ENCODE assay signal across 9 cellular contexts in genomic region chr17:6435968-6436367, GRCh38. TPM values are rescaled to one million over a fixed set of nuclear protein-coding genes. Genes with fewer than 3 reads are reported as not detected.
DNase-seq lines count a peak whose midpoint lies in the region; ATAC-seq, FAIRE-seq and TF ChIP-seq lines count a peak whose summit lies in the region.
"Had no signal": no experiment of that assay in that cellular context is flagged by ENCODE, and none has a peak within 500 bp of the region (broad histone marks: within the 10 kb centered on the region; RNA-seq: fewer than 3 reads in every experiment).

No MANE protein-coding gene starts in this region.

- peak; percentile 72 for DNase-seq in DMS 273 (lab: John Stamatoyannopoulos, UW; ENCODE audit: unreplicated experiment)
- peak; percentile 48 for DNase-seq in HT1080 (ENCODE audit: low read depth)
- DNase-seq in RPMI7951 (ENCODE audit: low read depth) = peak; percentile 57
- DNase-seq in foreskin keratinocyte = peak in 1 of 2 donors; percentile 36
- peak in 3 of 6 donors; percentile 23 to 75 (median 60) for DNase-seq in pancreas
- peak in 1 of 2 donors; percentile 25 for DNase-seq in uterus

- peaks cover 6% of the 10 kb centered on the region for H3K9me3 Mint-ChIP-seq in activated T-helper 17 cell treated with anti-CD3 and anti-CD28 coated beads, Interleukin-2, amount 50 U/mL, for 72 hours

- H3K4me1 ChIP-seq in foreskin keratinocyte = no peaks in the 10 kb centered on the region
- H3K4me1 ChIP-seq in pancreas = no peaks in the 10 kb centered on the region
- no peaks in the 10 kb centered on the region for H3K4me1 ChIP-seq in uterus

- FAIRE-seq in pancreas (lab: Jason Lieb, UNC) = no peak

- peak; percentile 82 for ATAC-seq in activated T-helper 17 cell treated with anti-CD3 and anti-CD28 coated beads, Interleukin-2, amount 50 U/mL, for 72 hours (replicated peaks)
- ATAC-seq in foreskin keratinocyte (peak; percentile 88), pancreas (peak; percentile 80 to 99 (median 95)), HG03159 (IDR thresholded peaks at IDR 0.05; ENCODE audit: unreplicated experiment) (no peak)

- WGBS in pancreas, 2 donors = 15 to 16% methylated on average over 9 of the region's 9 CpGs

- H3K36me3 ChIP-seq in pancreas = no peaks in the 10 kb centered on the region
- no peaks in the 10 kb centered on the region for H3K36me3 ChIP-seq in uterus

- peak; percentile 82 for TF ChIP-seq CTCF in foreskin keratinocyte (conservative IDR thresholded peaks at IDR 0.05)
- TF ChIP-seq CTCF in pancreas (IDR thresholded peaks at IDR 0.05) = peak; percentile 75 to 88 (median 80)
- peak; percentile 53 to 70 (median 68) for TF ChIP-seq CTCF in uterus (IDR thresholded peaks at IDR 0.05)

- intact Hi-C loops in pancreas (cut with DNase I) (no loop called here), uterus (cut with DNase I; ENCODE audit: low total_unique reads) (no loop called here)

- no peak overlapping the region for H3K4me3 ChIP-seq in pancreas
- H3K4me3 ChIP-seq in uterus = no peak overlapping the region

- H3K4me3 Mint-ChIP-seq in activated T-helper 17 cell treated with anti-CD3 and anti-CD28 coated beads, Interleukin-2, amount 50 U/mL, for 72 hours = no peak overlapping the region
- H3K4me3 Mint-ChIP-seq: T-helper 1 cell treated with Interleukin-12 subunit alpha and Interleukin-12 subunit beta and Interleukin-4 antibody, amounts not matched to agents 30 μg/mL and 1 μg/mL, for 36 hours had no signal

- H3K27me3 ChIP-seq in foreskin keratinocyte (peaks cover 11% of the 10 kb centered on the region), pancreas (peaks cover 0 to 4% (median 0%) of the 10 kb centered on the region in 4 donors), uterus (peaks cover 0 to 6% of the 10 kb centered on the region in 2 donors)

- H3K9me3 ChIP-seq in pancreas = no peaks in the 10 kb centered on the region
- H3K9me3 ChIP-seq in uterus = no peaks in the 10 kb centered on the region

- H3K27ac ChIP-seq in foreskin keratinocyte = no peak overlapping the region
- no peak overlapping the region for H3K27ac ChIP-seq in pancreas
- no peak overlapping the region for H3K27ac ChIP-seq in uterus

- H3K4me1 Mint-ChIP-seq in activated T-helper 17 cell treated with anti-CD3 and anti-CD28 coated beads, Interleukin-2, amount 50 U/mL, for 72 hours = no peaks in the 10 kb centered on the region

- no peak overlapping the region for H3K27ac Mint-ChIP-seq in activated T-helper 17 cell treated with anti-CD3 and anti-CD28 coated beads, Interleukin-2, amount 50 U/mL, for 72 hours
- H3K27ac Mint-ChIP-seq: T-helper 1 cell treated with Interleukin-12 subunit alpha and Interleukin-12 subunit beta and Interleukin-4 antibody, amounts not matched to agents 30 μg/mL and 1 μg/mL, for 36 hours had no signal

- TF ChIP-seq POLR2A in uterus (IDR thresholded peaks at IDR 0.05) = no peak

- H3K27me3 Mint-ChIP-seq in activated T-helper 17 cell treated with anti-CD3 and anti-CD28 coated beads, Interleukin-2, amount 50 U/mL, for 72 hours = peaks cover 25% of the 10 kb centered on the region

- H3K36me3 Mint-ChIP-seq in activated T-helper 17 cell treated with anti-CD3 and anti-CD28 coated beads, Interleukin-2, amount 50 U/mL, for 72 hours (ENCODE audit: low read depth) = no peaks in the 10 kb centered on the region

RNA-seq across cellular contexts. Expression of gene AIPL1, which starts 1.0 kb away (rescaled TPM):
- total RNA-seq in HT1080 (2014; rRNA removed; shearing (Covaris generic)) = not detected in 2 replicates
- polyA plus RNA-seq in HT1080 (2015; cell fraction: cytosol; rRNA removed) = not detected in 2 replicates
- polyA plus RNA-seq in HT1080 (2015; cell fraction: nucleus; rRNA removed) = not detected in 2 replicates
- total RNA-seq in RPMI7951 (2014; rRNA removed; shearing (Covaris generic)) = not detected in 2 replicates
- total RNA-seq in activated T-helper 17 cell treated with anti-CD3 and anti-CD28 coated beads, Interleukin-2, amount 50 U/mL, for 72 hours = not detected
- total RNA-seq in foreskin keratinocyte (not detected in 2 replicates), pancreas (not detected), uterus (not detected)
- polyA plus RNA-seq in foreskin keratinocyte (not detected in 2 replicates), pancreas (under 1 TPM in 1 of 2 donors, not detected in 1; 0.04 TPM)

RNA-seq across cellular contexts. Expression of gene PIMREG, which starts 8.3 kb away (rescaled TPM):
- total RNA-seq in HT1080 (2014; rRNA removed; shearing (Covaris generic)) = 12.8 and 12.9 TPM in 2 replicates
- 14.4 and 16.4 TPM in 2 replicates for polyA plus RNA-seq in HT1080 (2015; cell fraction: cytosol; rRNA removed)
- 14.0 and 16.5 TPM in 2 replicates for polyA plus RNA-seq in HT1080 (2015; cell fraction: nucleus; rRNA removed)
- total RNA-seq in RPMI7951 (2014; rRNA removed; shearing (Covaris generic)) = 82.8 and 94.7 TPM in 2 replicates
- 1 to 10 TPM; 5.9 to 7.4 TPM for total RNA-seq in activated T-helper 17 cell treated with anti-CD3 and anti-CD28 coated beads, Interleukin-2, amount 50 U/mL, for 72 hours
- 18.2 and 28.7 TPM in 2 replicates for total RNA-seq in foreskin keratinocyte
- 21.8 and 31.0 TPM in 2 replicates for polyA plus RNA-seq in foreskin keratinocyte
- total RNA-seq in pancreas = under 1 TPM in 3 of 6 donors, not detected in 3; 0.12 to 0.50 (median 0.16) TPM
- under 1 TPM in 1 of 2 donors, not detected in 1; 0.09 TPM for polyA plus RNA-seq in pancreas
- total RNA-seq in uterus = 10 to 100 TPM in 1 of 4 donors, not detected in 3; 16.0 TPM
